In the genomic region with DNA sequence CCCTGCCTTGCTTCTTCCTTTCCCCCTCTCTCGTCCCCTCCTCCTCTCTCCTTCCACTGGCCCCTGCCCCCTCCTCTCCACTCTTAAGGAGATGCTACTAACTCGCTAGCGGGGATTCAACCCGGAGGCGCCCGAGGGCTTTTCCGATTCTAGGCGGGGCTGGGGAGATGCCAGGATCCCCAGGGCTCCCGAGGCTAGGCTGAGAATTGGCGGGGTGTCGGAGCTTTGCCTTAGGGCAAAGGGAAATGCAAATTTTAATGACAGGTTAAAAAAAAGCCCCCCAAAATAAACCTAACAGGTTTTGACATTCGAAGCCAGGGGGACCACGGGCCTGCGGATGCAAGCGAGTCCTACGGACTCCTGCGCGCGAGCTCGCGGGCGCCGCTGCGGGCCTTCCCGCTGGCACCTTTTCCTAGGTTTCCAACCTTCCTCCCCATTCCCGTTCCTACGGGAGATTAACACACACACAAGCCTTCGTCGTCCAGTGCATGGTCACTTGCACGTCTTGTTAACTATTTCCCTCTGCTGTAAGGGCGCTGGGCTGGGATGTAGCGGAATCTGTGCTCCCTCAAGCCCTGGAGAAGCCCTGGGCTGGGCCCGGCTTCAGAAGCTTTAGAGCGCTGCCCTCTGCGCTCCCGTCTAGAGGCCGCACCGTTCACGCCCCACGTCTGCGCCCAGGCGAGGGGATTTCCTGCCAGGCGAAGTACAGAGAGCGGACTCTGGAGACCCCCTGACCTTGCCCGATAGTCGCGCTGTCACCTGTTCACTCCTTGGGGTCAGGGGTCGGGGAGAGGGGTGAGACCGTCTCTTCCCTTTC, we compare ENCODE assay signal across 1 cellular context.
TF ChIP-seq lines count a peak whose summit lies in the region.

No MANE protein-coding gene starts in this region.

TF ChIP-seq in WTC11, 78 proteins besides CTCF, POLR2A, EP300 and RAD21 (continued from another document):
- TF ChIP-seq PRDM15 (CRISPR knock-in tag; IDR thresholded peaks at IDR 0.05) (no peak), ATF1 (CRISPR knock-in tag; IDR thresholded peaks at IDR 0.05) (no peak), IRF2 (CRISPR knock-in tag; IDR thresholded peaks at IDR 0.05; ENCODE audit: borderline replicate concordance, low read depth) (no peak), SMAD3 (CRISPR knock-in tag; IDR thresholded peaks at IDR 0.05; ENCODE audit: borderline replicate concordance) (no peak), TEAD4 (CRISPR knock-in tag; IDR thresholded peaks at IDR 0.05) (no peak), GTF2I (CRISPR knock-in tag; conservative IDR thresholded peaks at IDR 0.05) (no peak), USF2 (CRISPR knock-in tag; IDR thresholded peaks at IDR 0.05) (no peak), ZNF263 (CRISPR knock-in tag; IDR thresholded peaks at IDR 0.05; ENCODE audit: low read depth) (no peak)
- TF ChIP-seq, protein P1, sequence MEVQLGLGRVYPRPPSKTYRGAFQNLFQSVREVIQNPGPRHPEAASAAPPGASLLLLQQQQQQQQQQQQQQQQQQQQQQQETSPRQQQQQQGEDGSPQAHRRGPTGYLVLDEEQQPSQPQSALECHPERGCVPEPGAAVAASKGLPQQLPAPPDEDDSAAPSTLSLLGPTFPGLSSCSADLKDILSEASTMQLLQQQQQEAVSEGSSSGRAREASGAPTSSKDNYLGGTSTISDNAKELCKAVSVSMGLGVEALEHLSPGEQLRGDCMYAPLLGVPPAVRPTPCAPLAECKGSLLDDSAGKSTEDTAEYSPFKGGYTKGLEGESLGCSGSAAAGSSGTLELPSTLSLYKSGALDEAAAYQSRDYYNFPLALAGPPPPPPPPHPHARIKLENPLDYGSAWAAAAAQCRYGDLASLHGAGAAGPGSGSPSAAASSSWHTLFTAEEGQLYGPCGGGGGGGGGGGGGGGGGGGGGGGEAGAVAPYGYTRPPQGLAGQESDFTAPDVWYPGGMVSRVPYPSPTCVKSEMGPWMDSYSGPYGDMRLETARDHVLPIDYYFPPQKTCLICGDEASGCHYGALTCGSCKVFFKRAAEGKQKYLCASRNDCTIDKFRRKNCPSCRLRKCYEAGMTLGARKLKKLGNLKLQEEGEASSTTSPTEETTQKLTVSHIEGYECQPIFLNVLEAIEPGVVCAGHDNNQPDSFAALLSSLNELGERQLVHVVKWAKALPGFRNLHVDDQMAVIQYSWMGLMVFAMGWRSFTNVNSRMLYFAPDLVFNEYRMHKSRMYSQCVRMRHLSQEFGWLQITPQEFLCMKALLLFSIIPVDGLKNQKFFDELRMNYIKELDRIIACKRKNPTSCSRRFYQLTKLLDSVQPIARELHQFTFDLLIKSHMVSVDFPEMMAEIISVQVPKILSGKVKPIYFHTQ (CRISPR knock-in tag; IDR thresholded peaks at IDR 0.05) = no peak
